Comparison of ENCODE assay signal across 8 cellular contexts in genomic region chr9:129626079-129626943, GRCh38. TPM values are rescaled to one million over a fixed set of nuclear protein-coding genes. Genes with fewer than 3 reads are reported as not detected.
DNase-seq lines count a peak whose midpoint lies in the region.

TSS of gene NTMT1 (plus strand) at chr9:129626163. CDS start at chr9:129632704, 6,541 bp downstream.

- DNase-seq in G401 (ENCODE audit: low spot score) (peak; percentile 90), H7 (peak; percentile 96), M059J (ENCODE audit: low read depth) (peak; percentile 79), SK-N-MC (ENCODE audit: low read depth, low spot score) (no peak), germinal center (ENCODE audit: low spot score) (peak; percentile 92), occipital lobe (lab: John Stamatoyannopoulos, UW) (peak; percentile 87)
- DNase-seq in activated naive CD4-positive, alpha-beta T cell treated with anti-CD3 and anti-CD28 coated beads for 36 hours: peak; percentile 92

- H3K27me3 ChIP-seq in H7 (ENCODE audit: control insufficient read depth, insufficient read depth, low read length): peaks cover 4% of the 10 kb centered on the region

- H3K36me3 ChIP-seq in H7 (replicated peaks; ENCODE audit: control insufficient read depth, insufficient read depth, low read length): peaks cover 3% of the 10 kb centered on the region; the same call in 1 of the 2 replicates
- H3K36me3 ChIP-seq in SK-N-MC (ENCODE audit: insufficient read depth, low read length): peaks cover 23% of the 10 kb centered on the region

- intact Hi-C loops in activated naive CD4-positive, alpha-beta T cell treated with anti-CD3 and anti-CD28 coated beads for 36 hours (cut with micrococcal nuclease): loop anchor here (1.0 kb wide), 2 partner anchors 16 to 261 kb away; partner anchors contain the start of gene ASB6

- H3K36me3 Mint-ChIP-seq in activated naive CD4-positive, alpha-beta T cell treated with anti-CD3 and anti-CD28 coated beads for 36 hours (ENCODE audit: low read depth): peaks cover 10% of the 10 kb centered on the region

- H3K4me3 Mint-ChIP-seq in activated naive CD4-positive, alpha-beta T cell treated with anti-CD3 and anti-CD28 coated beads for 36 hours: peak within 1 kb of the TSS; percentile 77

- CTCF ChIA-PET in activated naive CD4-positive, alpha-beta T cell treated with anti-CD3 and anti-CD28 coated beads for 36 hours (lab: Charles Lee): interaction anchor here (0.6 to 4.5 kb wide), 10 partner anchors 9 to 505 kb away, joined by 3 to 32 read pairs (median 4); partner anchors contain the start of gene IER5L

- H3K27me3 Mint-ChIP-seq in activated naive CD4-positive, alpha-beta T cell treated with anti-CD3 and anti-CD28 coated beads for 36 hours (ENCODE audit: low read depth): peaks cover 12% of the 10 kb centered on the region

- H3K9me3 ChIP-seq in SK-N-MC (ENCODE audit: low read depth, low read length): no peaks in the 10 kb centered on the region

- H3K9ac ChIP-seq in SK-N-MC (ENCODE audit: insufficient read length): peak within 1 kb of the TSS; percentile 95

- H3K4me3 ChIP-seq in H7 (ENCODE audit: insufficient read depth, low read depth, low read length): peak within 1 kb of the TSS; percentile 93
- H3K4me3 ChIP-seq in SK-N-MC: peak within 1 kb of the TSS; percentile 96

- no peaks in the 10 kb centered on the region for H3K9me3 Mint-ChIP-seq in activated naive CD4-positive, alpha-beta T cell treated with anti-CD3 and anti-CD28 coated beads for 36 hours

- in situ Hi-C loops in G401 (cut with HindIII; ENCODE audit: low sequenced_read_pairs): loop anchor here (10.0 kb wide), 1 partner anchor 492 kb away; no protein-coding TSS in a partner anchor

- H3K27ac ChIP-seq in SK-N-MC (peak within 1 kb of the TSS; percentile 89), temporal lobe (ENCODE audit: low read depth, low read length) (peak within 1 kb of the TSS; percentile 63)

- H3K4me1 Mint-ChIP-seq in activated naive CD4-positive, alpha-beta T cell treated with anti-CD3 and anti-CD28 coated beads for 36 hours (ENCODE audit: low read depth): peaks cover 61% of the 10 kb centered on the region

- peak within 1 kb of the TSS; percentile 93 for H3K27ac Mint-ChIP-seq in activated naive CD4-positive, alpha-beta T cell treated with anti-CD3 and anti-CD28 coated beads for 36 hours

RNA-seq across cellular contexts. Expression of gene NTMT1, which starts in this region (rescaled TPM):
- 107 and 123 TPM in 2 replicates for total RNA-seq in G401 (2014; rRNA removed; shearing (Covaris generic))
- total RNA-seq in H7 (2014; rRNA removed; shearing (Covaris generic)): 71.2 and 80.5 TPM in 2 replicates
- total RNA-seq in M059J (2014; rRNA removed; shearing (Covaris generic)): 77.0 and 79.5 TPM in 2 replicates
- total RNA-seq in activated naive CD4-positive, alpha-beta T cell treated with anti-CD3 and anti-CD28 coated beads for 36 hours: 10 to 100 TPM; 58.6 to 59.3 TPM
- total RNA-seq in occipital lobe (11.2 TPM), temporal lobe (11.1 TPM)
